Comparison of ENCODE assay signal across 22 cellular contexts in genomic region chr2:42768706-42769256, GRCh38. TPM values are rescaled to one million over a fixed set of nuclear protein-coding genes. Genes with fewer than 3 reads are reported as not detected.
"Had no signal": no experiment of that assay in that cellular context is flagged by ENCODE, and none has a peak within 500 bp of the region (broad histone marks: within the 10 kb centered on the region; RNA-seq: fewer than 3 reads in every experiment).

No MANE protein-coding gene starts in this region.

- H3K36me3 Mint-ChIP-seq: activated CD4-positive, alpha-beta memory T cell treated with anti-CD3 and anti-CD28 coated beads for 36 hours; activated naive CD8-positive, alpha-beta T cell; type B pancreatic cell had no signal

- H3K27me3 Mint-ChIP-seq: activated CD4-positive, alpha-beta memory T cell treated with anti-CD3 and anti-CD28 coated beads for 36 hours; activated naive CD8-positive, alpha-beta T cell; stimulated activated naive B cell treated with anti-CD40 and anti-IgM and Interleukin-4, amounts not matched to agents 10 μg/mL and 1 μg/mL and 100 μg/mL, for 72 hours; T-helper 17 cell; type B pancreatic cell had no signal

- H3K4me3 Mint-ChIP-seq: activated CD4-positive, alpha-beta memory T cell treated with anti-CD3 and anti-CD28 coated beads for 36 hours; activated naive CD8-positive, alpha-beta T cell; activated T-cell treated with anti-CD3 and anti-CD28 coated beads, Interleukin-2, amount 50 U/mL, for 72 hours; nephron progenitor cell; stimulated activated naive B cell treated with anti-CD40 and anti-IgM and Interleukin-4, amounts not matched to agents 10 μg/mL and 1 μg/mL and 100 μg/mL, for 72 hours; T-helper 17 cell; type B pancreatic cell had no signal

- H3K27ac Mint-ChIP-seq: activated CD4-positive, alpha-beta memory T cell treated with anti-CD3 and anti-CD28 coated beads for 36 hours; activated naive CD8-positive, alpha-beta T cell; activated T-cell treated with anti-CD3 and anti-CD28 coated beads, Interleukin-2, amount 50 U/mL, for 72 hours; stimulated activated naive B cell treated with anti-CD40 and anti-IgM and Interleukin-4, amounts not matched to agents 10 μg/mL and 1 μg/mL and 100 μg/mL, for 72 hours; T-helper 17 cell; type B pancreatic cell had no signal

- H3K9me3 ChIP-seq: colonic mucosa, heart right ventricle, mucosa of descending colon had no signal

- DNase-seq: activated CD4-positive, alpha-beta memory T cell treated with anti-CD3 and anti-CD28 coated beads for 36 hours; activated CD4-positive, alpha-beta T cell treated with anti-CD3 and anti-CD28 coated beads for 4 hours; activated CD4-positive, CD25-positive, alpha-beta regulatory T cell; activated effector memory CD4-positive, alpha-beta T cell treated with Interleukin-2 at 50 U/mL for 16 hours; activated T-cell treated with anti-CD3 and anti-CD28 coated beads, Interleukin-2, amount 50 U/mL, for 72 hours; amygdala; colonic mucosa; heart right ventricle; left cardiac atrium; mesenchymal stem cell; mucosa of descending colon; nephron progenitor cell; nucleus accumbens; stimulated activated CD4-positive, alpha-beta T cell treated with anti-CD3 and anti-CD28 coated beads, Interleukin-15, amount 100 ng/mL, for 24 hours; stimulated activated naive B cell treated with anti-CD40 and anti-IgM and Interleukin-4, amounts not matched to agents 10 μg/mL and 1 μg/mL and 100 μg/mL, for 72 hours; SW 1271; T-helper 17 cell had no signal

- H3K27me3 ChIP-seq: colonic mucosa, heart right ventricle had no signal

- H3K4me3 ChIP-seq: colonic mucosa, heart right ventricle, mucosa of descending colon, smooth muscle cell had no signal

- H3K9me3 Mint-ChIP-seq: activated CD4-positive, alpha-beta memory T cell treated with anti-CD3 and anti-CD28 coated beads for 36 hours; activated T-cell treated with anti-CD3 and anti-CD28 coated beads, Interleukin-2, amount 50 U/mL, for 72 hours; nephron progenitor cell; stimulated activated naive B cell treated with anti-CD40 and anti-IgM and Interleukin-4, amounts not matched to agents 10 μg/mL and 1 μg/mL and 100 μg/mL, for 72 hours had no signal

- H3K27ac ChIP-seq: colonic mucosa, heart right ventricle had no signal

- H3K4me1 ChIP-seq: colonic mucosa had no signal

- H3K4me2 ChIP-seq: smooth muscle cell had no signal

- ATAC-seq: activated T-cell treated with anti-CD3 and anti-CD28 coated beads, Interleukin-2, amount 50 U/mL, for 72 hours; heart right ventricle; left cardiac atrium; mucosa of descending colon; sciatic nerve; stimulated activated naive B cell treated with anti-CD40 and anti-IgM and Interleukin-4, amounts not matched to agents 10 μg/mL and 1 μg/mL and 100 μg/mL, for 72 hours; T-helper 17 cell had no signal

- H3K36me3 ChIP-seq: colonic mucosa, heart right ventricle had no signal

RNA-seq across cellular contexts. Expression of gene OXER1, which starts 4.8 kb away (rescaled TPM):
- total RNA-seq: activated CD4-positive, alpha-beta memory T cell treated with anti-CD3 and anti-CD28 coated beads for 36 hours; bronchial epithelial cell; smooth muscle cell had no signal

RNA-seq across cellular contexts. Expression of gene HAAO, which starts 23.6 kb away (rescaled TPM):
- total RNA-seq: bronchial epithelial cell had no signal
